ENCODE assay signal across 2 cellular contexts in the genomic region with DNA sequence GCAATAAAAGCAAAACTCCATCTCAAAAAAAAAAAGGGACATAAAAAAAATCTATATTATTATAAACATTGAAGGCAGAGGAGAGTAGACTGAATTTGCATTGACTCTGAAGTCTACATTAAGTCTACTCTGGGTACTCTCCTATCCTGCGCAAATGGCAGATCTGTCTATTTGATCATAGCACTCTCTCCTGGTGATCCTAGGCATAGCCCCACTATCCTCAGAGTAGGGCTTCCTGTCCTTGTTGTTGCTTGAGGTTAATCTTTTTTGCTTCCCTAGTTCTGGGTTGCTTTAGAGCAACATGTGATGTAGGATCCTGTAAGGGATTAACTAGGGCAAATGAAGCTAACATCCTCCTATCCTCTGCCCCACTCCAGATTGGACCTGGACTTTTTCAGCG.
TF ChIP-seq lines count a peak whose summit lies in the region.

No MANE protein-coding gene starts in this region.

TF ChIP-seq in IMR-90, 13 proteins besides CTCF, POLR2A, EP300 and RAD21:
- TF ChIP-seq CHD1 (IDR thresholded peaks at IDR 0.05; ENCODE audit: low read depth, low read length) (no peak), NFE2L2 (IDR thresholded peaks at IDR 0.05; ENCODE audit: low read depth, low read length) (no peak), RFX5 (IDR thresholded peaks at IDR 0.05; ENCODE audit: low read depth, low read length) (no peak), CEBPB (IDR thresholded peaks at IDR 0.05; ENCODE audit: low read depth, low read length) (no peak), BHLHE40 (IDR thresholded peaks at IDR 0.05; ENCODE audit: low read depth, low read length) (no peak), SMC3 (IDR thresholded peaks at IDR 0.05; ENCODE audit: low read depth, low read length) (0 out of 2 replicates have a peak, but pooled peaks have one; percentile 5), RCOR1 (IDR thresholded peaks at IDR 0.05; ENCODE audit: insufficient replicate concordance, low read length) (no peak)

TF ChIP-seq in K562, 482 proteins besides CTCF, POLR2A, EP300 and RAD21:
- TF ChIP-seq SRF (CRISPR knock-in tag; IDR thresholded peaks at IDR 0.05) (no peak), ILF3 (IDR thresholded peaks at IDR 0.05; ENCODE audit: borderline replicate concordance) (no peak), EHMT2 (IDR thresholded peaks at IDR 0.05) (no peak), RBM15 (IDR thresholded peaks at IDR 0.05; ENCODE audit: insufficient read depth, low read length) (no peak), RBM22 (IDR thresholded peaks at IDR 0.05; ENCODE audit: low read depth, low read length, poor library complexity, severe bottlenecking) (no peak), TCF7 (IDR thresholded peaks at IDR 0.05; ENCODE audit: borderline replicate concordance) (no peak)
- TF ChIP-seq, protein P1, sequence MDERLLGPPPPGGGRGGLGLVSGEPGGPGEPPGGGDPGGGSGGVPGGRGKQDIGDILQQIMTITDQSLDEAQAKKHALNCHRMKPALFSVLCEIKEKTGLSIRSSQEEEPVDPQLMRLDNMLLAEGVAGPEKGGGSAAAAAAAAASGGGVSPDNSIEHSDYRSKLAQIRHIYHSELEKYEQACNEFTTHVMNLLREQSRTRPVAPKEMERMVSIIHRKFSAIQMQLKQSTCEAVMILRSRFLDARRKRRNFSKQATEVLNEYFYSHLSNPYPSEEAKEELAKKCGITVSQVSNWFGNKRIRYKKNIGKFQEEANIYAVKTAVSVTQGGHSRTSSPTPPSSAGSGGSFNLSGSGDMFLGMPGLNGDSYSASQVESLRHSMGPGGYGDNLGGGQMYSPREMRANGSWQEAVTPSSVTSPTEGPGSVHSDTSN (CRISPR knock-in tag; IDR thresholded peaks at IDR 0.05; ENCODE audit: low read depth): no peak
- TF ChIP-seq, protein P1 (tag; conservative IDR thresholded peaks at IDR 0.05; ENCODE audit: low read depth): no peak
TF ChIP-seq in K562: peak in this region for 0.
